Comparison of ENCODE assay signal across 10 cellular contexts in the genomic region with DNA sequence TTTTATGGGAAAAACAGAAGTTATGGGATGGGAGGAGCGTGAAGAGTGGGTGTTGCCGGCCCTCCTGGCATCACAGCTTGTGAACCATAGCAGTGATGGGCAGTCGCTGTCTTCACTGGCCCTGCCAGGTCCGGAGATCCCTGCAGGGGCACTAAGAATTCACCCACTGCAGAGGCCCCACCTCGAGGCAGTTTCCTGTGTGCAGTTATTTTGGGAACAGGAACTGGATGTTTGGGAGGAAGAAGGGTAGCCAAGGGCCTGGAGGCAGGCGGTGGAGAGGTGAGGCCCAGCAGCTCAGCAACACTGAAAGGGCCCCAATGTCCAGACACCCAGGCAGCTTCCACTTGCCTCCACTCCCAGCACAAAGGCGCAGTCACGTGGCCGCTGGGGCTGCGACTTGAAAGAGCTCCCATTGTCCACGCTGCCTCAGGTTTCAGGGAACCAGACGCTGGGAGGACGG.
DNase-seq lines count a peak whose midpoint lies in the region; ATAC-seq and TF ChIP-seq lines count a peak whose summit lies in the region.
"Had no signal": no experiment of that assay in that cellular context is flagged by ENCODE, and none has a peak within 500 bp of the region (broad histone marks: within the 10 kb centered on the region; RNA-seq: fewer than 3 reads in every experiment).

No MANE protein-coding gene starts in this region.

- no peak overlapping the region for H3K9ac ChIP-seq in neuronal stem cell (ENCODE audit: low read depth, low read length, poor library complexity)

- no peak overlapping the region for H3K4me3 Mint-ChIP-seq in activated CD4-positive, alpha-beta T cell treated with anti-CD3 and anti-CD28 coated beads, Interleukin-2, amount 10 ng/mL, durations not matched to agents 7 days and 5 days
- H3K4me3 Mint-ChIP-seq: B cell had no signal

- ATAC-seq in foreskin keratinocyte (peak; percentile 61), HG03469 (IDR thresholded peaks at IDR 0.05; ENCODE audit: unreplicated experiment) (no peak), HG03039 (IDR thresholded peaks at IDR 0.05; ENCODE audit: unreplicated experiment) (no peak)

- peak overlapping the region; percentile 14 for H2BK5ac ChIP-seq in neuronal stem cell (ENCODE audit: low read length)

- H4K91ac ChIP-seq in neuronal stem cell (ENCODE audit: low read depth, low read length, poor library complexity) = peak overlapping the region; percentile 39

- H3K9me3 ChIP-seq in neuronal stem cell (replicated peaks in 1 of 2; ENCODE audit: control insufficient read depth in 2 of 2, insufficient read depth in 1 of 2, low read depth in 1 of 2, low read length in 2 of 2) = no peaks in the 10 kb centered on the region

- WGBS in neuronal stem cell (ENCODE audit: extremely low coverage in 2 of 2, insufficient read length in 2 of 2, insufficient replicate concordance in 1 of 2), 2 donors = no CpG with 5 or more reads among the region's 13 CpGs

- CTCF ChIA-PET in activated CD4-positive, alpha-beta T cell treated with anti-CD3 and anti-CD28 coated beads, Interleukin-2, amount 10 ng/mL, durations not matched to agents 7 days and 5 days (lab: Charles Lee) = no interaction called here

- H3K27ac Mint-ChIP-seq in activated CD4-positive, alpha-beta T cell treated with anti-CD3 and anti-CD28 coated beads, Interleukin-2, amount 10 ng/mL, durations not matched to agents 7 days and 5 days = no peak overlapping the region
- H3K27ac Mint-ChIP-seq: B cell had no signal

- no peak overlapping the region for H3K27ac ChIP-seq in foreskin keratinocyte
- H3K27ac ChIP-seq in neuronal stem cell (replicated peaks; ENCODE audit: low read length) = no peak overlapping the region

- no peak overlapping the region for H3K4me2 ChIP-seq in neuronal stem cell (ENCODE audit: insufficient read depth, low read length, poor library complexity, severe bottlenecking)

- peak overlapping the region in 1 of 2 donors; percentile 34 for H3K4me3 ChIP-seq in neuronal stem cell (ENCODE audit: low read length in 2 of 2)

- H3K4ac ChIP-seq in neuronal stem cell (ENCODE audit: low read length) = no peak overlapping the region

- peak overlapping the region; percentile 48 for H2BK120ac ChIP-seq in neuronal stem cell (ENCODE audit: low read depth, low read length)

- H3K27me3 ChIP-seq in foreskin keratinocyte (peaks cover 4% of the 10 kb centered on the region), neuronal stem cell (ENCODE audit: control insufficient read depth in 3 of 3, insufficient read depth in 3 of 3, low read depth in 1 of 3, low read length in 3 of 3) (peaks cover 0 to 2% (median 0%) of the 10 kb centered on the region in 3 experiments)

- POLR2A ChIA-PET in activated CD4-positive, alpha-beta T cell treated with anti-CD3 and anti-CD28 coated beads, Interleukin-2, amount 10 ng/mL, durations not matched to agents 7 days and 5 days (lab: Charles Lee) = no interaction called here

- DNase-seq in Ammon's horn (ENCODE audit: low spot score) (peak; percentile 94), SHP77 (lab: John Stamatoyannopoulos, UW) (peak; percentile 51 to 54), foreskin keratinocyte (peak in 1 of 2 donors; percentile 28), neuronal stem cell (ENCODE audit: low spot score) (peak; percentile 51), NCI-H2081 treated with DMSO at 0.1 percent for 48 hours (lab: John Stamatoyannopoulos, UW) (no peak)
- no peak for DNase-seq in activated CD4-positive, alpha-beta T cell treated with anti-CD3 and anti-CD28 coated beads, Interleukin-2, amount 10 ng/mL, durations not matched to agents 7 days and 5 days
- DNase-seq: OCI-M1 had no signal

- H4K8ac ChIP-seq in neuronal stem cell (ENCODE audit: low read depth, low read length) = peak overlapping the region; percentile 44

- no peak for TF ChIP-seq CTCF in foreskin keratinocyte (conservative IDR thresholded peaks at IDR 0.05)

- H3K36me3 ChIP-seq in neuronal stem cell (replicated peaks in 1 of 2; ENCODE audit: control insufficient read depth in 2 of 2, insufficient read depth in 2 of 2, low read length in 2 of 2) = no peaks in the 10 kb centered on the region

- no peak overlapping the region for H3K14ac ChIP-seq in neuronal stem cell (ENCODE audit: low read length)

- peaks cover 7% of the 10 kb centered on the region for H3K27me3 Mint-ChIP-seq in activated CD4-positive, alpha-beta T cell treated with anti-CD3 and anti-CD28 coated beads, Interleukin-2, amount 10 ng/mL, durations not matched to agents 7 days and 5 days

- no peaks in the 10 kb centered on the region for H3K36me3 Mint-ChIP-seq in activated CD4-positive, alpha-beta T cell treated with anti-CD3 and anti-CD28 coated beads, Interleukin-2, amount 10 ng/mL, durations not matched to agents 7 days and 5 days (ENCODE audit: low read depth)

- H3K4me1 ChIP-seq in foreskin keratinocyte (no peaks in the 10 kb centered on the region), neuronal stem cell (ENCODE audit: control insufficient read depth in 2 of 2, insufficient read depth in 1 of 2, low read depth in 1 of 2, low read length in 2 of 2) (peaks cover 10 to 16% of the 10 kb centered on the region in 2 donors)

- peak overlapping the region; percentile 23 for H2BK15ac ChIP-seq in neuronal stem cell (ENCODE audit: low read length)

- H3K4me1 Mint-ChIP-seq in activated CD4-positive, alpha-beta T cell treated with anti-CD3 and anti-CD28 coated beads, Interleukin-2, amount 10 ng/mL, durations not matched to agents 7 days and 5 days = no peaks in the 10 kb centered on the region
- H3K4me1 Mint-ChIP-seq: B cell had no signal

- H3K9me3 Mint-ChIP-seq in activated CD4-positive, alpha-beta T cell treated with anti-CD3 and anti-CD28 coated beads, Interleukin-2, amount 10 ng/mL, durations not matched to agents 7 days and 5 days = no peaks in the 10 kb centered on the region

- H3K18ac ChIP-seq in neuronal stem cell (ENCODE audit: low read length) = peak overlapping the region; percentile 96

- no peak overlapping the region for H3K23ac ChIP-seq in neuronal stem cell (ENCODE audit: low read depth, low read length, poor library complexity)

- no peaks in the 10 kb centered on the region for H3K79me1 ChIP-seq in neuronal stem cell (ENCODE audit: low read depth, low read length)

- H2AFZ ChIP-seq in neuronal stem cell (ENCODE audit: low read length) = peak overlapping the region; percentile 83

- peak overlapping the region; percentile 48 for H2BK12ac ChIP-seq in neuronal stem cell (ENCODE audit: low read length)

- peak overlapping the region; percentile 77 for H2AK5ac ChIP-seq in neuronal stem cell (ENCODE audit: low read depth, low read length)

Comparison
In these comparisons a context has a peak if more than half of its experiments do, and no peak if none do; other contexts are left out.
1. DNase-seq: peak in Ammon's horn (single experiment), SHP77 (2 of 2) and neuronal stem cell (single experiment); none in NCI-H2081 treated with DMSO at 0.1 percent for 48 hours (single experiment) and activated CD4-positive, alpha-beta T cell treated with anti-CD3 and anti-CD28 coated beads, Interleukin-2, amount 10 ng/mL, durations not matched to agents 7 days and 5 days (single experiment).